Comparison of ENCODE assay signal across 9 cellular contexts in the genomic region with DNA sequence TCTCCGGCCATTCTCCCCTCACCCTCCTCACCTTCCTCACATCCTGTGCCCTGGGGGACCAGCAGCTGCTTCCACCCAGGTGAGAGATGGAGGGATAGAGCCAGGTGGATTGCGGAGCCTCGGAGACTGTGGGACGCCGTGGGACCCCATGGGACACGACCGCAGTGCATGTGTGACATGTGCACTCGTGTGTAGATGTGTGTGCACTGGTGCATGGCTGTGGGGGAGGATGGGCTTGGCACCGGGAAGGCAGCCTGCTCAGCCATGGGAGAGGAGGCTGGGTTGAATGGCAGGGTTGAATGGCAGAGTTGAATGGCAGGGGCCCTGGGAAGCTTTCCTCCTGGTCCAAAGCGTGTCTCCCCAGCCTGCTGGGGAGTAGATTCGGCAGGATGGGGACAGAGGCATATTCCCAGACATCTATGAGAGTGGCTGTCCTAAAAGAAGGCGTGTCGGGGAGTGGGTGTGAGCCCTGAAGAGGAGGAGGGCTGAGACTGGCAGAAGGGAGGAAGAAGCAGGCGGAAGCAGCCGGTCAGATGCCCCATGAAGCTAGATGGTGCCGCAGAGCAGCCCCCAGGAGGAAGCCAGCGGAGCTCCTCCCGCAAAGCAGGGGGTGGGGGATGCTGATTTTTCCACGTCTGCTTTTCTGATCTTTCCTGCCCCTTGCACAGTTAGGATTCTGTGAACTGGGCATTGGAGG. TPM values are rescaled to one million over a fixed set of nuclear protein-coding genes. Genes with fewer than 3 reads are reported as not detected.
DNase-seq lines count a peak whose midpoint lies in the region; ATAC-seq and TF ChIP-seq lines count a peak whose summit lies in the region.
"Had no signal": no experiment of that assay in that cellular context is flagged by ENCODE, and none has a peak within 500 bp of the region (broad histone marks: within the 10 kb centered on the region; RNA-seq: fewer than 3 reads in every experiment).

No MANE protein-coding gene starts in this region.

- no peak overlapping the region for H3K4me3 ChIP-seq in hepatocyte

- H4K20me1 ChIP-seq in hepatocyte (ENCODE audit: insufficient read depth, poor library complexity, severe bottlenecking): no peaks in the 10 kb centered on the region

- no peak for TF ChIP-seq CTCF in hepatocyte (IDR thresholded peaks at IDR 0.05; ENCODE audit: poor library complexity)

- H2AFZ ChIP-seq in hepatocyte: no peak overlapping the region

- H3K4me1 ChIP-seq in hepatocyte (ENCODE audit: insufficient read depth): no peaks in the 10 kb centered on the region

- no peaks in the 10 kb centered on the region for H3K36me3 ChIP-seq in hepatocyte (replicated peaks; ENCODE audit: insufficient read depth, low read depth)

- H3K4me2 ChIP-seq in hepatocyte: no peak overlapping the region

- peak overlapping the region; percentile 91 for H3K27ac Mint-ChIP-seq in activated naive CD4-positive, alpha-beta T cell treated with anti-CD3 and anti-CD28 coated beads, Interleukin-2, amount 10 ng/mL, durations not matched to agents 7 days and 5 days
- H3K27ac Mint-ChIP-seq in memory B cell: peak overlapping the region; percentile 5
- H3K27ac Mint-ChIP-seq in stimulated activated naive B cell treated with anti-CD40 and anti-IgM and Interleukin-4, amounts not matched to agents 10 μg/mL and 1 μg/mL and 100 μg/mL, for 72 hours: peak overlapping the region; percentile 76

- DNase-seq in Kasumi-1 (lab: John Stamatoyannopoulos, UW) (peak; percentile 58 to 66), memory B cell (ENCODE audit: low spot score in 2 of 2) (no peak), NOMO-1 treated with DMSO at 0.1 percent for 48 hours (lab: John Stamatoyannopoulos, UW; ENCODE audit: unreplicated experiment) (no peak), hepatocyte (ENCODE audit: low spot score) (no peak)
- DNase-seq in activated naive CD4-positive, alpha-beta T cell treated with anti-CD3 and anti-CD28 coated beads, Interleukin-2, amount 10 ng/mL, durations not matched to agents 7 days and 5 days: peak; percentile 86
- DNase-seq in stimulated activated naive B cell treated with anti-CD40 and anti-IgM and Interleukin-4, amounts not matched to agents 10 μg/mL and 1 μg/mL and 100 μg/mL, for 72 hours: no peak

- H3K9me2 ChIP-seq in hepatocyte (replicated peaks; ENCODE audit: insufficient read depth): no peaks in the 10 kb centered on the region

- no peaks in the 10 kb centered on the region for H3K27me3 Mint-ChIP-seq in activated naive CD4-positive, alpha-beta T cell treated with anti-CD3 and anti-CD28 coated beads, Interleukin-2, amount 10 ng/mL, durations not matched to agents 7 days and 5 days
- H3K27me3 Mint-ChIP-seq in memory B cell: no peaks in the 10 kb centered on the region
- H3K27me3 Mint-ChIP-seq in stimulated activated naive B cell treated with anti-CD40 and anti-IgM and Interleukin-4, amounts not matched to agents 10 μg/mL and 1 μg/mL and 100 μg/mL, for 72 hours: peaks cover 43 to 52% of the 10 kb centered on the region in 2 donors

- peaks cover 50% of the 10 kb centered on the region for H3K36me3 Mint-ChIP-seq in activated naive CD4-positive, alpha-beta T cell treated with anti-CD3 and anti-CD28 coated beads, Interleukin-2, amount 10 ng/mL, durations not matched to agents 7 days and 5 days
- no peaks in the 10 kb centered on the region for H3K36me3 Mint-ChIP-seq in memory B cell
- H3K36me3 Mint-ChIP-seq in stimulated activated naive B cell treated with anti-CD40 and anti-IgM and Interleukin-4, amounts not matched to agents 10 μg/mL and 1 μg/mL and 100 μg/mL, for 72 hours: no peaks in the 10 kb centered on the region

- no peaks in the 10 kb centered on the region for H3K9me3 ChIP-seq in hepatocyte (ENCODE audit: low read depth)

- CTCF ChIA-PET in activated naive CD4-positive, alpha-beta T cell treated with anti-CD3 and anti-CD28 coated beads, Interleukin-2, amount 10 ng/mL, durations not matched to agents 7 days and 5 days (lab: Charles Lee): interaction anchor here (0.6 to 4.4 kb wide), 16 partner anchors 29 to 304 kb away, joined by 3 to 72 read pairs (median 3); a partner anchor contains a TSS

- peak; percentile 37 for ATAC-seq in GM19043 (IDR thresholded peaks at IDR 0.05; ENCODE audit: low read depth, unreplicated experiment)
- ATAC-seq in memory B cell (ENCODE audit: low read depth): peak; percentile 54
- ATAC-seq in stimulated activated naive B cell treated with anti-CD40 and anti-IgM and Interleukin-4, amounts not matched to agents 10 μg/mL and 1 μg/mL and 100 μg/mL, for 72 hours (replicated peaks): peak in 1 of 2 donors; percentile 49
- no peak for ATAC-seq in GM18873 (IDR thresholded peaks at IDR 0.05; ENCODE audit: low FRiP score, unreplicated experiment)

- H3K27me3 ChIP-seq in hepatocyte: peaks cover 11% of the 10 kb centered on the region

- H3K4me3 Mint-ChIP-seq in activated naive CD4-positive, alpha-beta T cell treated with anti-CD3 and anti-CD28 coated beads, Interleukin-2, amount 10 ng/mL, durations not matched to agents 7 days and 5 days: peak overlapping the region; percentile 89
- peak overlapping the region; percentile 86 for H3K4me3 Mint-ChIP-seq in memory B cell
- peak overlapping the region; percentile 64 to 68 for H3K4me3 Mint-ChIP-seq in stimulated activated naive B cell treated with anti-CD40 and anti-IgM and Interleukin-4, amounts not matched to agents 10 μg/mL and 1 μg/mL and 100 μg/mL, for 72 hours

- H3K79me2 ChIP-seq in hepatocyte: no peaks in the 10 kb centered on the region

- peaks cover 22% of the 10 kb centered on the region for H3K9me3 Mint-ChIP-seq in activated naive CD4-positive, alpha-beta T cell treated with anti-CD3 and anti-CD28 coated beads, Interleukin-2, amount 10 ng/mL, durations not matched to agents 7 days and 5 days
- H3K9me3 Mint-ChIP-seq in memory B cell: peaks cover under 1% of the 10 kb centered on the region
- H3K9me3 Mint-ChIP-seq in stimulated activated naive B cell treated with anti-CD40 and anti-IgM and Interleukin-4, amounts not matched to agents 10 μg/mL and 1 μg/mL and 100 μg/mL, for 72 hours: peaks cover 1 to 2% of the 10 kb centered on the region in 2 donors

- 78% methylated on average over 19 of the region's 19 CpGs for WGBS in hepatocyte (ENCODE audit: low lambda C conversion rate, missing lambda C conversion rate)

- no peak overlapping the region for H3K27ac ChIP-seq in hepatocyte
- H3K27ac ChIP-seq: HL-60 had no signal

- peaks cover 71% of the 10 kb centered on the region for H3K4me1 Mint-ChIP-seq in activated naive CD4-positive, alpha-beta T cell treated with anti-CD3 and anti-CD28 coated beads, Interleukin-2, amount 10 ng/mL, durations not matched to agents 7 days and 5 days
- H3K4me1 Mint-ChIP-seq in memory B cell: peaks cover 36% of the 10 kb centered on the region
- H3K4me1 Mint-ChIP-seq in stimulated activated naive B cell treated with anti-CD40 and anti-IgM and Interleukin-4, amounts not matched to agents 10 μg/mL and 1 μg/mL and 100 μg/mL, for 72 hours: peaks cover 31 to 38% of the 10 kb centered on the region in 2 donors

RNA-seq across cellular contexts. Expression of a gene that starts 0.8 kb away (rescaled TPM):
- 0.10 and 0.12 TPM in 2 replicates for total RNA-seq in hepatocyte
- not detected in 2 replicates for polyA plus RNA-seq in hepatocyte

Comparison
In these comparisons a context has a peak if more than half of its experiments do, and no peak if none do; other contexts are left out.
1. DNase-seq: peak in Kasumi-1 (2 of 2) and activated naive CD4-positive, alpha-beta T cell treated with anti-CD3 and anti-CD28 coated beads, Interleukin-2, amount 10 ng/mL, durations not matched to agents 7 days and 5 days (single experiment); none in memory B cell (0 of 2), stimulated activated naive B cell treated with anti-CD40 and anti-IgM and Interleukin-4, amounts not matched to agents 10 μg/mL and 1 μg/mL and 100 μg/mL, for 72 hours (single experiment), NOMO-1 treated with DMSO at 0.1 percent for 48 hours (single experiment) and hepatocyte (single experiment).
2. H3K27ac Mint-ChIP-seq: peak in every context shown above with its lines; median percentile 91 in activated naive CD4-positive, alpha-beta T cell treated with anti-CD3 and anti-CD28 coated beads, Interleukin-2, amount 10 ng/mL, durations not matched to agents 7 days and 5 days; 76 in stimulated activated naive B cell treated with anti-CD40 and anti-IgM and Interleukin-4, amounts not matched to agents 10 μg/mL and 1 μg/mL and 100 μg/mL, for 72 hours; 5 in memory B cell.
3. Peak in every context shown above with its lines, with median percentiles within 50 percentile points of each other: H3K4me3 Mint-ChIP-seq.